34 cellular contexts compared by ENCODE assay signal in the genomic region with DNA sequence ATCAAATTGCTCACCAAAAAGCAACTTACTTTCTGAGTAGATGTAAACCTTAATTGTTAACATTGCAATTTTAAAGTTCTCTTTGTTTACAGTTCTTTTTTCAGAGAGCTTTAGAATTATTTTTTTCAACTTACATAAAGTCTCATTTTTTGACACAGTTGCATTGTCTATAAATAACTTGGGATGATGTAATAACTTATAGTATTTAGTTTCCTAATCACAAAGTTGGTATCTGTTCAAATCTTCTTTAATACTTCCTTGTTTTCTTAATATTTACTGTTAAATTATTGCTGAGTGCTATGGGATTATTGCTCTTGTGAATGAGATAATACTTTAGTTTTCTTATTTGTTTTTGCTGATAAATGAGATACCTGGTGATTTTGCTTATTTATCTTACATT. TPM values are rescaled to one million over a fixed set of nuclear protein-coding genes. Genes with fewer than 3 reads are reported as not detected.
DNase-seq lines count a peak whose midpoint lies in the region; ATAC-seq, FAIRE-seq and TF ChIP-seq lines count a peak whose summit lies in the region.
"Had no signal": no experiment of that assay in that cellular context is flagged by ENCODE, and none has a peak within 500 bp of the region (broad histone marks: within the 10 kb centered on the region; RNA-seq: fewer than 3 reads in every experiment).

No MANE protein-coding gene starts in this region.

- H3K4me1 ChIP-seq in KMS-11 (ENCODE audit: low read depth, poor library complexity, severe bottlenecking) (peaks cover 17% of the 10 kb centered on the region), body of pancreas (peaks cover 29% of the 10 kb centered on the region)
- H3K4me1 ChIP-seq: prostate gland had no signal

- H3K27ac ChIP-seq in KMS-11, result no peak overlapping the region
- peak overlapping the region in 3 of 4 donors; percentile 19 to 61 (median 53) for H3K27ac ChIP-seq in body of pancreas
- H3K27ac ChIP-seq: neutrophil, prostate gland, SK-N-MC, tibial artery had no signal

- no peak for TF ChIP-seq POLR2A in body of pancreas (IDR thresholded peaks at IDR 0.05)

- TF ChIP-seq CTCF in D721Med (IDR thresholded peaks at IDR 0.05; ENCODE audit: insufficient read depth, missing control alignments) (no peak), KMS-11 (conservative IDR thresholded peaks at IDR 0.05; ENCODE audit: low read depth, low read length) (no peak), body of pancreas (IDR thresholded peaks at IDR 0.05) (no peak), osteocyte (IDR thresholded peaks at IDR 0.05) (no peak)

- no peaks in the 10 kb centered on the region for H3K4me1 Mint-ChIP-seq in osteocyte (ENCODE audit: unreplicated experiment)

- no peaks in the 10 kb centered on the region for H3K9me3 ChIP-seq in body of pancreas
- H3K9me3 ChIP-seq: neutrophil, prostate gland, tibial artery had no signal

- H3K27me3 Mint-ChIP-seq in osteocyte (ENCODE audit: unreplicated experiment), result no peaks in the 10 kb centered on the region
- H3K27me3 Mint-ChIP-seq: activated T-cell treated with anti-CD3 and anti-CD28 coated beads, Interleukin-2, amount 50 U/mL, for 24 hours; naive B cell had no signal

- no peak for DNase-seq in D721Med (ENCODE audit: insufficient read length, low spot score)
- DNase-seq in body of pancreas, result no peak
- no peak for DNase-seq in osteocyte (ENCODE audit: extremely low spot score, unreplicated experiment)
- no peak for DNase-seq in HT-29 (ENCODE audit: low spot score)
- DNase-seq in T-helper 2 cell, result no peak
- no peak for DNase-seq in SW480 (ENCODE audit: low spot score)
- DNase-seq: activated CD4-positive, CD25-positive, alpha-beta regulatory T cell; activated gamma-delta T cell treated with Interleukin-2 at 50 U/mL for 16 hours; activated T-cell treated with anti-CD3 and anti-CD28 coated beads, Interleukin-2, amount 50 U/mL, for 24 hours; caudate nucleus; cortex of kidney; effector memory CD4-positive, alpha-beta T cell; glutamatergic neuron; GOT3; islet precursor cell; Karpas-422; midbrain; naive B cell; NCI-H1092; NCI-H187; NCI-H446 treated with DMSO at 0.1 percent for 48 hours; NCI-H82; OCI-M1; stimulated activated CD4-positive, alpha-beta T cell treated with anti-CD3 and anti-CD28 coated beads, Interleukin-4, amount 100 ng/mL, for 1 hour; tibial artery had no signal

- peak; percentile 40 for ATAC-seq in body of pancreas
- ATAC-seq: sciatic nerve had no signal

- H3K27ac Mint-ChIP-seq in osteocyte (ENCODE audit: unreplicated experiment), result peak overlapping the region; percentile 29

- H3K79me2 ChIP-seq in KMS-11 (ENCODE audit: insufficient read depth, low read depth), result no peaks in the 10 kb centered on the region

- H3K4me3 ChIP-seq in KMS-11 (IDR thresholded peaks at IDR 0.05; ENCODE audit: insufficient read depth, low read depth, low read length), result no peak overlapping the region
- no peak overlapping the region for H3K4me3 ChIP-seq in body of pancreas
- H3K4me3 ChIP-seq: prostate gland, SK-N-MC, tibial artery had no signal

- no peak overlapping the region for H2AFZ ChIP-seq in KMS-11 (ENCODE audit: low read depth)

- H4K20me1 ChIP-seq in KMS-11 (ENCODE audit: insufficient read depth), result no peaks in the 10 kb centered on the region

- H3K27me3 ChIP-seq in KMS-11 (ENCODE audit: insufficient read depth, low read depth) (no peaks in the 10 kb centered on the region), body of pancreas (no peaks in the 10 kb centered on the region)
- H3K27me3 ChIP-seq: neutrophil, tibial artery had no signal

- no peaks in the 10 kb centered on the region; the same call in 1 of the 2 replicates for H3K36me3 ChIP-seq in KMS-11 (ENCODE audit: insufficient read depth)
- H3K36me3 ChIP-seq in body of pancreas (replicated peaks in 1 of 2; ENCODE audit: insufficient read depth in 1 of 2, low read depth in 2 of 2), result no peaks in the 10 kb centered on the region
- H3K36me3 ChIP-seq: prostate gland had no signal

- no peak overlapping the region for H3K9ac ChIP-seq in KMS-11

- H3K9me3 Mint-ChIP-seq in osteocyte (ENCODE audit: unreplicated experiment), result no peaks in the 10 kb centered on the region
- H3K9me3 Mint-ChIP-seq: activated T-cell treated with anti-CD3 and anti-CD28 coated beads, Interleukin-2, amount 50 U/mL, for 24 hours; naive B cell had no signal

- peak overlapping the region; percentile 1; the same call in 1 of the 2 replicates for H3K4me2 ChIP-seq in KMS-11

- H3K4me3 Mint-ChIP-seq in osteocyte (ENCODE audit: unreplicated experiment), result no peak overlapping the region
- H3K4me3 Mint-ChIP-seq: activated T-cell treated with anti-CD3 and anti-CD28 coated beads, Interleukin-2, amount 50 U/mL, for 24 hours; naive B cell had no signal

- peaks cover 17% of the 10 kb centered on the region for H3K36me3 Mint-ChIP-seq in osteocyte (ENCODE audit: unreplicated experiment)

- peak; percentile 64 for FAIRE-seq in D721Med (lab: Jason Lieb, UNC)
- FAIRE-seq: astrocyte, GM18507, TTC549 had no signal

- intact Hi-C loops in body of pancreas (cut with DNase I), result no loop called here

RNA-seq across cellular contexts. Expression of gene SUV39H2, which starts 18.9 kb away (rescaled TPM):
- total RNA-seq in body of pancreas, result 1 to 10 TPM; 3.1 to 4.6 TPM
- 8.2 and 9.8 TPM in 2 replicates for total RNA-seq in osteocyte
- total RNA-seq in HT-29 (2014; rRNA removed; shearing (Covaris generic)), result 8.2 and 11.8 TPM in 2 replicates

RNA-seq across cellular contexts. Expression of gene HSPA14, which starts 21.7 kb away (rescaled TPM):
- total RNA-seq in body of pancreas, result 1 to 10 TPM; 6.6 to 7.8 TPM
- 9.5 and 9.9 TPM in 2 replicates for total RNA-seq in osteocyte
- 15.1 and 21.6 TPM in 2 replicates for total RNA-seq in HT-29 (2014; rRNA removed; shearing (Covaris generic))

RNA-seq across cellular contexts. Expression of gene MSANTD7, which starts 21.7 kb away (rescaled TPM):
- total RNA-seq in body of pancreas (10 to 100 TPM in 1 of 2 donors, 1 to 10 TPM in 1; 6.5 to 11.5 TPM), osteocyte (13.6 and 13.8 TPM in 2 replicates)
- total RNA-seq in HT-29 (2014; rRNA removed; shearing (Covaris generic)), result 16.7 and 23.9 TPM in 2 replicates

RNA-seq across cellular contexts. Expression of gene CDNF, which starts 21.9 kb away (rescaled TPM):
- total RNA-seq in body of pancreas, result 10 to 100 TPM in 1 of 2 donors, 1 to 10 TPM in 1; 1.3 to 15.3 TPM
- total RNA-seq in osteocyte, result 1.0 and 2.9 TPM in 2 replicates
- total RNA-seq in HT-29 (2014; rRNA removed; shearing (Covaris generic)), result not detected in 2 replicates
- total RNA-seq: epithelial cell of proximal tubule had no signal
